In the genomic region with DNA sequence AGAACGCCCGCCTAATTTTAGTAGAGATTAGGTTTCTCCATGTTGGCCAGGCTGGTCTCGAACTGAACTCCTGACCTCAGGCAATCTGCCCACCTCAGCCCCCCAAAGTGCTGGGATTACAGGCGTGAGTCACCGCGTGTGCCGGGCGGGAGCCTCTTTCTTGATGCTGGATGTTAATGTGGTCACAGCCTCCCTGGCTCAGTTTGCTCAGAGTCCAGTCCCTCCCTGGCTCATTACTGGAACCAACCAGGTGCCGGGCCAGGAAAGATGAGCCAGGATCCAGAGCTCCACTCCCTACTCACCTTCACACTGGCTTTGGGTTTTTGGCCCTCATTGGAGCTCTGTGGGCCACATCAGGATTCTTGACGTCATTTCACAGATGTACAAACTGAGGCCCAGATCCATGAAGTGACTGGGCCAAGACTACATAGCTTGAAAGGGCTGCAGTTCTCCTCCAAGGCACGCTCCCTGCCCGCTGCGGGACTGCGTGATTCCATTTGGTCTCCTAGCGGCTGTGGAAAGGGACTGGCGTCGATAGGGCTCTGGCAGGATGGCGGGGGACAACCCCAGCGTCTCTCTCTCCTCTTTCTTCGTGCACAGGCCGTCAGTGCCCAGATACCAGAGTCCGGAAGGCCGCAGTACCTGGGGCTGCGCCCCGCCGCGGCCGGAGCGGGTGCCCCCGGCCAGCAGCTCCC, we compare ENCODE assay signal across 20 cellular contexts. TPM values are rescaled to one million over a fixed set of nuclear protein-coding genes. Genes with fewer than 3 reads are reported as not detected.
A peak's percentile ranks its signal among the peaks of the same experiment; 100 is the strongest.
DNase-seq lines count a peak whose midpoint lies in the region; ATAC-seq, FAIRE-seq and TF ChIP-seq lines count a peak whose summit lies in the region.
"Had no signal": no experiment of that assay in that cellular context is flagged by ENCODE, and none has a peak within 500 bp of the region (broad histone marks: within the 10 kb centered on the region; RNA-seq: fewer than 3 reads in every experiment).

No MANE protein-coding gene starts in this region.

- H3K9ac ChIP-seq in astrocyte (ENCODE audit: low read length), result no peak overlapping the region

- no peaks in the 10 kb centered on the region for H3K79me2 ChIP-seq in astrocyte (ENCODE audit: insufficient read depth, low read length)

- peak overlapping the region in 1 of 2 donors; percentile 71 for H3K4me3 Mint-ChIP-seq in stimulated activated naive CD8-positive, alpha-beta T cell treated with anti-CD3 and anti-CD28 coated beads, Interleukin-15, amount 100 ng/mL, for 72 hours
- H3K4me3 Mint-ChIP-seq in astrocyte (ENCODE audit: unreplicated experiment) (peak overlapping the region; percentile 45), natural killer cell (peak overlapping the region; percentile 74)
- H3K4me3 Mint-ChIP-seq: CD4-positive, alpha-beta T cell had no signal

- H3K4me3 ChIP-seq in astrocyte (ENCODE audit: insufficient read depth, low read depth, low read length), result no peak overlapping the region
- H3K4me3 ChIP-seq in thoracic aorta, result peak overlapping the region; percentile 42
- H3K4me3 ChIP-seq: A549 had no signal

- H3K27me3 Mint-ChIP-seq in stimulated activated naive CD8-positive, alpha-beta T cell treated with anti-CD3 and anti-CD28 coated beads, Interleukin-15, amount 100 ng/mL, for 72 hours, result peaks cover 86% of the 10 kb centered on the region
- H3K27me3 Mint-ChIP-seq in astrocyte (ENCODE audit: low read depth, unreplicated experiment) (peaks cover 64% of the 10 kb centered on the region), natural killer cell (ENCODE audit: low read depth in 2 of 2) (peaks cover 53 to 64% of the 10 kb centered on the region in 2 donors)

- H3K9me3 ChIP-seq in astrocyte (ENCODE audit: insufficient read depth, low read depth, low read length) (no peaks in the 10 kb centered on the region), thoracic aorta (no peaks in the 10 kb centered on the region)
- H3K9me3 ChIP-seq: A549 had no signal

- H3K4me2 ChIP-seq in astrocyte (ENCODE audit: low read length), result peak overlapping the region; percentile 19
- H3K4me2 ChIP-seq: A549 had no signal

- H3K36me3 ChIP-seq in astrocyte (ENCODE audit: insufficient read depth, low read length) (no peaks in the 10 kb centered on the region), thoracic aorta (no peaks in the 10 kb centered on the region)
- H3K36me3 ChIP-seq: Peyer's patch had no signal

- H3K27me3 ChIP-seq in astrocyte (ENCODE audit: insufficient read depth, low read length) (peaks cover 54% of the 10 kb centered on the region), thoracic aorta (replicated peaks; ENCODE audit: insufficient read depth) (peaks cover 19% of the 10 kb centered on the region)

- H3K27ac ChIP-seq in astrocyte (ENCODE audit: low read depth, low read length) (no peak overlapping the region), thoracic aorta (no peak overlapping the region)
- H3K27ac ChIP-seq: A549, HL-60, Peyer's patch had no signal

- H2AFZ ChIP-seq in astrocyte (ENCODE audit: low read depth, low read length), result no peak overlapping the region

- peaks cover 13% of the 10 kb centered on the region for H4K20me1 ChIP-seq in astrocyte (ENCODE audit: insufficient read depth, low read length)

- intact Hi-C loops in natural killer cell (cut with micrococcal nuclease), result no loop called here

- H3K36me3 Mint-ChIP-seq in astrocyte (ENCODE audit: low read depth, unreplicated experiment), result peaks cover 6% of the 10 kb centered on the region
- no peaks in the 10 kb centered on the region for H3K36me3 Mint-ChIP-seq in natural killer cell

- peak; percentile 18 for ATAC-seq in stimulated activated naive CD8-positive, alpha-beta T cell treated with anti-CD3 and anti-CD28 coated beads, Interleukin-15, amount 100 ng/mL, for 72 hours
- ATAC-seq in stimulated activated naive CD8-positive, alpha-beta T cell treated with anti-CD3 and anti-CD28 coated beads, Interleukin-15, Interleukin-2, amounts not matched to agents 100 U/mL and 50 U/mL, for 24 hours, result no peak
- no peak for ATAC-seq in natural killer cell
- ATAC-seq in thoracic aorta (ENCODE audit: insufficient number of reproducible peaks, low FRiP score, low read depth), result no peak
- no peak for ATAC-seq in GM19351 (IDR thresholded peaks at IDR 0.05; ENCODE audit: unreplicated experiment)
- no peak for ATAC-seq in HG02763 (IDR thresholded peaks at IDR 0.05; ENCODE audit: unreplicated experiment)

- no peak for DNase-seq in stimulated activated naive CD8-positive, alpha-beta T cell treated with anti-CD3 and anti-CD28 coated beads, Interleukin-15, amount 100 ng/mL, for 72 hours
- DNase-seq in stimulated activated naive CD8-positive, alpha-beta T cell treated with anti-CD3 and anti-CD28 coated beads, Interleukin-15, Interleukin-2, amounts not matched to agents 100 U/mL and 50 U/mL, for 24 hours, result no peak
- DNase-seq in astrocyte (ENCODE audit: low read depth), result no peak
- DNase-seq in natural killer cell, result no peak
- DNase-seq in thoracic aorta (ENCODE audit: low spot score), result no peak
- no peak for DNase-seq in stimulated activated CD4-positive, alpha-beta T cell treated with anti-CD3 and anti-CD28 coated beads, Interleukin-15, amount 100 ng/mL, for 24 hours
- DNase-seq: MM.1S, NCI-H1105, NCI-H1694 treated with DMSO at 0.1 percent for 48 hours, NCI-H2171, NCI-H446 treated with DMSO at 0.1 percent for 48 hours, NCI-H748 treated with DMSO at 0.1 percent for 48 hours had no signal

- no peak for TF ChIP-seq CTCF in astrocyte (IDR thresholded peaks at IDR 0.05; ENCODE audit: insufficient read depth, low read depth, low read length)
- no peak for TF ChIP-seq CTCF in natural killer cell (IDR thresholded peaks at IDR 0.05)
- no peak for TF ChIP-seq CTCF in thoracic aorta (IDR thresholded peaks at IDR 0.05)

- peaks cover 94% of the 10 kb centered on the region for H3K4me1 Mint-ChIP-seq in stimulated activated naive CD8-positive, alpha-beta T cell treated with anti-CD3 and anti-CD28 coated beads, Interleukin-15, amount 100 ng/mL, for 72 hours
- H3K4me1 Mint-ChIP-seq in astrocyte (ENCODE audit: low read depth, unreplicated experiment) (peaks cover 24% of the 10 kb centered on the region), natural killer cell (peaks cover 47 to 80% of the 10 kb centered on the region in 2 donors)

- no peaks in the 10 kb centered on the region for H3K9me3 Mint-ChIP-seq in stimulated activated naive CD8-positive, alpha-beta T cell treated with anti-CD3 and anti-CD28 coated beads, Interleukin-15, amount 100 ng/mL, for 72 hours
- H3K9me3 Mint-ChIP-seq in astrocyte (ENCODE audit: unreplicated experiment), result peaks cover 4% of the 10 kb centered on the region
- no peaks in the 10 kb centered on the region for H3K9me3 Mint-ChIP-seq in natural killer cell
- H3K9me3 Mint-ChIP-seq: CD4-positive, alpha-beta T cell had no signal

- H3K4me1 ChIP-seq in astrocyte (ENCODE audit: insufficient read depth, low read length), result peaks cover 14% of the 10 kb centered on the region
- H3K4me1 ChIP-seq in thoracic aorta (ENCODE audit: control insufficient read depth in 1 of 2, low read depth in 2 of 2), result peaks cover 3 to 11% of the 10 kb centered on the region in 2 donors

- no peak overlapping the region for H3K27ac Mint-ChIP-seq in stimulated activated naive CD8-positive, alpha-beta T cell treated with anti-CD3 and anti-CD28 coated beads, Interleukin-15, amount 100 ng/mL, for 72 hours
- no peak overlapping the region for H3K27ac Mint-ChIP-seq in astrocyte (ENCODE audit: unreplicated experiment)
- H3K27ac Mint-ChIP-seq in natural killer cell, result peak overlapping the region; percentile 66 to 82
- H3K27ac Mint-ChIP-seq: CD4-positive, alpha-beta T cell had no signal

- no peak for FAIRE-seq in astrocyte (lab: Jason Lieb, UNC)
- FAIRE-seq: A549, G401.6, GM12892 had no signal

RNA-seq across cellular contexts. Expression of a gene that starts 5.1 kb away (rescaled TPM):
- 197 and 217 TPM in 2 replicates for total RNA-seq in astrocyte
- total RNA-seq in natural killer cell, result 10 to 100 TPM; 28.6 to 39.3 (median 34.9) TPM
- total RNA-seq in thoracic aorta, result 10 to 100 TPM; 57.3 to 60.4 TPM

RNA-seq across cellular contexts. Expression of a gene that starts 7.8 kb away (rescaled TPM):
- total RNA-seq in astrocyte, result 14.5 and 22.3 TPM in 2 replicates
- under 1 TPM in 1 of 3 donors, not detected in 2; 0.82 TPM for total RNA-seq in natural killer cell
- total RNA-seq in thoracic aorta, result under 1 TPM in 1 of 2 donors, not detected in 1; 0.81 TPM
- total RNA-seq: CD4-positive, alpha-beta T cell; Peyer's patch had no signal

RNA-seq across cellular contexts. Expression of a gene that starts 26.6 kb away (rescaled TPM):
- total RNA-seq in astrocyte, result 0.75 and 0.82 TPM in 2 replicates
- total RNA-seq in natural killer cell, result 1 to 10 TPM; 2.4 to 4.1 (median 3.8) TPM
- under 1 TPM; 0.27 to 0.56 TPM for total RNA-seq in thoracic aorta

Comparison
In these comparisons a context has a peak if more than half of its experiments do, and no peak if none do; other contexts are left out.
1. H3K27ac Mint-ChIP-seq: peak in natural killer cell (2 of 2); none in stimulated activated naive CD8-positive, alpha-beta T cell treated with anti-CD3 and anti-CD28 coated beads, Interleukin-15, amount 100 ng/mL, for 72 hours (0 of 2) and astrocyte (single experiment).